8 cellular contexts compared by ENCODE assay signal in genomic region chr19:44212250-44212864, GRCh38. TPM values are rescaled to one million over a fixed set of nuclear protein-coding genes. Genes with fewer than 3 reads are reported as not detected.
DNase-seq lines count a peak whose midpoint lies in the region; ATAC-seq and TF ChIP-seq lines count a peak whose summit lies in the region.

Gene ZNF227, plus strand, starts transcription at chr19:44212532. Its CDS starts 5,261 bp downstream, at chr19:44217793.

- peak within 1 kb of the TSS; percentile 69; the same call in 1 of the 2 replicates for H3K9ac ChIP-seq in MM.1S (ENCODE audit: low read length)

- TF ChIP-seq POLR2A in stomach (IDR thresholded peaks at IDR 0.05): no peak

- H3K9me3 ChIP-seq in MM.1S (replicated peaks; ENCODE audit: insufficient read depth, low read length) (no peaks in the 10 kb centered on the region), stomach (peaks cover 0 to 12% (median 5%) of the 10 kb centered on the region in 4 donors)

- H3K9me3 Mint-ChIP-seq in activated naive CD4-positive, alpha-beta T cell treated with anti-CD3 and anti-CD28 coated beads for 36 hours: peaks cover 9% of the 10 kb centered on the region
- no peaks in the 10 kb centered on the region for H3K9me3 Mint-ChIP-seq in neural crest cell

- CTCF ChIA-PET in activated naive CD4-positive, alpha-beta T cell treated with anti-CD3 and anti-CD28 coated beads for 36 hours (lab: Charles Lee): interaction anchor here (0.7 kb wide), 1 partner anchor 463 kb away, joined by 4 read pairs; no protein-coding TSS in a partner anchor

- no peaks in the 10 kb centered on the region for H3K27me3 Mint-ChIP-seq in activated naive CD4-positive, alpha-beta T cell treated with anti-CD3 and anti-CD28 coated beads for 36 hours (ENCODE audit: low read depth)
- H3K27me3 Mint-ChIP-seq in neural crest cell (ENCODE audit: low read depth): no peaks in the 10 kb centered on the region

- H3K27me3 ChIP-seq in MM.1S (replicated peaks; ENCODE audit: insufficient read depth, low read length): no peaks in the 10 kb centered on the region
- no peaks in the 10 kb centered on the region for H3K27me3 ChIP-seq in foreskin keratinocyte
- H3K27me3 ChIP-seq in stomach: no peaks in the 10 kb centered on the region

- H3K4me3 ChIP-seq in MM.1S (ENCODE audit: low read length) (peak within 1 kb of the TSS; percentile 89), stomach (peak within 1 kb of the TSS; percentile 79 to 87 (median 82))

- H3K27ac ChIP-seq in MM.1S (ENCODE audit: low read length) (no peak within 1 kb of the TSS), foreskin keratinocyte (peak within 1 kb of the TSS; percentile 14), stomach (peak within 1 kb of the TSS; percentile 86 to 95 (median 88))

- H2AFZ ChIP-seq in MM.1S (ENCODE audit: low read length): peak within 1 kb of the TSS; percentile 97

- in situ Hi-C loops in SK-MEL-5 (cut with HindIII; ENCODE audit: low pct_unique_long_range_greater_than_20kb, low sequenced_read_pairs): no loop called here

- peaks cover 7% of the 10 kb centered on the region for H3K36me3 ChIP-seq in MM.1S (replicated peaks; ENCODE audit: insufficient read depth, low read length)
- H3K36me3 ChIP-seq in stomach: peaks cover 0 to 32% (median 30%) of the 10 kb centered on the region in 4 donors

- peaks cover 35% of the 10 kb centered on the region for H3K36me3 Mint-ChIP-seq in activated naive CD4-positive, alpha-beta T cell treated with anti-CD3 and anti-CD28 coated beads for 36 hours (ENCODE audit: low read depth)
- H3K36me3 Mint-ChIP-seq in neural crest cell (ENCODE audit: low read depth): peaks cover 13% of the 10 kb centered on the region

- H3K79me2 ChIP-seq in MM.1S (ENCODE audit: low read length): peaks cover 14% of the 10 kb centered on the region

- 0 to 1% (median 0%) methylated on average over 34 to 37 of the region's 37 CpGs for WGBS in stomach, 5 donors

- H3K9me2 ChIP-seq in MM.1S (replicated peaks; ENCODE audit: insufficient read depth, low read length): no peaks in the 10 kb centered on the region

- DNase-seq in DMS79 (lab: John Stamatoyannopoulos, UW) (peak; percentile 96), MM.1S (peak; percentile 76), SK-MEL-5 (ENCODE audit: low read depth, low spot score) (peak; percentile 96), foreskin keratinocyte (peak; percentile 91 to 96), neural crest cell (ENCODE audit: low read depth, low spot score) (peak; percentile 60), stomach (peak; percentile 89)
- DNase-seq in activated naive CD4-positive, alpha-beta T cell treated with anti-CD3 and anti-CD28 coated beads for 36 hours: peak; percentile 89

- TF ChIP-seq EP300 in stomach (IDR thresholded peaks at IDR 0.05): peak; percentile 16

- H3K4me1 Mint-ChIP-seq in activated naive CD4-positive, alpha-beta T cell treated with anti-CD3 and anti-CD28 coated beads for 36 hours (ENCODE audit: low read depth): peaks cover 17% of the 10 kb centered on the region
- H3K4me1 Mint-ChIP-seq in neural crest cell: peaks cover 24% of the 10 kb centered on the region

- H3K27ac Mint-ChIP-seq in activated naive CD4-positive, alpha-beta T cell treated with anti-CD3 and anti-CD28 coated beads for 36 hours: peak within 1 kb of the TSS; percentile 89
- H3K27ac Mint-ChIP-seq in neural crest cell (ENCODE audit: unreplicated experiment): peak within 1 kb of the TSS; percentile 97

- ATAC-seq in GM21786 (IDR thresholded peaks at IDR 0.05; ENCODE audit: unreplicated experiment): peak; percentile 70
- peak; percentile 87 for ATAC-seq in foreskin keratinocyte

- H3K4me2 ChIP-seq in MM.1S (ENCODE audit: low read depth, low read length): peak within 1 kb of the TSS; percentile 56

- peak within 1 kb of the TSS; percentile 88 for H3K4me3 Mint-ChIP-seq in activated naive CD4-positive, alpha-beta T cell treated with anti-CD3 and anti-CD28 coated beads for 36 hours
- peak within 1 kb of the TSS; percentile 95 for H3K4me3 Mint-ChIP-seq in neural crest cell

- H3F3A ChIP-seq in MM.1S (ENCODE audit: insufficient read depth, low read length): no peaks in the 10 kb centered on the region

- intact Hi-C loops in activated naive CD4-positive, alpha-beta T cell treated with anti-CD3 and anti-CD28 coated beads for 36 hours (cut with micrococcal nuclease): loop anchor here (1.0 to 5.0 kb wide), 6 partner anchors 72 to 385 kb away; partner anchors contain the start of genes ZNF224, ZNF234, ZNF235 and ZNF283
- intact Hi-C loops in stomach (cut with DNase I; ENCODE audit: low total_unique reads): no loop called here

- peaks cover 10% of the 10 kb centered on the region; the same call in 1 of the 2 replicates for H3K4me1 ChIP-seq in MM.1S (ENCODE audit: low read length)
- H3K4me1 ChIP-seq in foreskin keratinocyte: peaks cover 6% of the 10 kb centered on the region
- peaks cover 0 to 23% (median 11%) of the 10 kb centered on the region in 4 donors for H3K4me1 ChIP-seq in stomach

- no peaks in the 10 kb centered on the region for H4K20me1 ChIP-seq in MM.1S (ENCODE audit: insufficient read depth, low read length)

- TF ChIP-seq CTCF in MM.1S (IDR thresholded peaks at IDR 0.05; ENCODE audit: low read length): no peak
- TF ChIP-seq CTCF in foreskin keratinocyte (conservative IDR thresholded peaks at IDR 0.05): no peak
- no peak for TF ChIP-seq CTCF in neural crest cell (conservative IDR thresholded peaks at IDR 0.05)
- TF ChIP-seq CTCF in stomach (IDR thresholded peaks at IDR 0.05): no peak

RNA-seq across cellular contexts. Expression of gene ZNF227, which starts in this region (rescaled TPM):
- total RNA-seq in SK-MEL-5 (2014; rRNA removed; shearing (Covaris generic)): 16.2 and 16.7 TPM in 2 replicates
- polyA plus RNA-seq in SK-MEL-5 (2015; cell fraction: cytosol; rRNA removed): 6.6 and 7.6 TPM in 2 replicates
- 6.9 and 9.4 TPM in 2 replicates for polyA plus RNA-seq in SK-MEL-5 (2015; cell fraction: nucleus; rRNA removed)
- 10 to 100 TPM; 17.9 to 19.4 TPM for total RNA-seq in activated naive CD4-positive, alpha-beta T cell treated with anti-CD3 and anti-CD28 coated beads for 36 hours
- total RNA-seq in foreskin keratinocyte (9.6 and 9.9 TPM in 2 replicates), neural crest cell (33.4 and 35.8 TPM in 2 replicates), stomach (10 to 100 TPM in 2 of 5 donors, 1 to 10 TPM in 1, under 1 TPM in 2; 0.58 to 31.9 (median 6.7) TPM)
- polyA plus RNA-seq in foreskin keratinocyte (2.8 and 3.5 TPM in 2 replicates), stomach (1 to 10 TPM; 3.1 to 7.9 (median 3.5) TPM)
